Comparison of ENCODE assay signal across 8 cellular contexts in the genomic region with DNA sequence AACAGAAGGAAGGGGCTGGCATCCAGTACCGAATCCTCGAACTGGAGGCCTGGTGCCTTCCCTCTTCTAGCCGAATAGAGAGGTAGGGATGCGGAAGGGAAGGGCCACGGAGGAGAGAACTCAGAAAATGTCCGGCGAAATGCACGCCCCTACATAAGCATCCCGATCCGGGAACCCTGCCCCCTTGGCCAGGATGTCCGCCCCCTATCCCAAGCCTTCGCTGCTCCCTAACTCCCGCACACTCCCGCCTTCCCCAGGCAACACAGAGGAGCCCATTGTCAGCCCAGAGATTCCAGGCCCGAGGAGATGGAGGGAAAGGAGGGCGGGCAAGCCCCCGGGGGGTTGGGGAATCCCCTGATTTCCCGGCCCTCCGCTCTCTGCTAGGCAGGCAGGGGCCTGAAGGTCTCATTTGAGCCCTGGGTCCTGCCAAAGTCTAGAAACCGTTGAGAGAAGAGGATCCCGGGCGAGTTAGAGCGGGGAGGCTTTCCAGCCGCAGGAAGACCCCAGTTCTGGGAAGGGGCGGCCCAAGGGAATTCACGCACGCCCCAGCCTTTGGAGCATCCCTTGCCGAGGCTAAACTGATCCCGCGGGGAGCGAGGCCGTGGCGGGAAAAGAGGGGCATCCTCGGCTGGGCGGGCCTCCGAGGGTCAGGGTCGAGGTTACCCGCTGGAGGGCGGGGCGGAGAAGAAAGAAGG. TPM values are rescaled to one million over a fixed set of nuclear protein-coding genes. Genes with fewer than 3 reads are reported as not detected.
DNase-seq lines count a peak whose midpoint lies in the region; FAIRE-seq and TF ChIP-seq lines count a peak whose summit lies in the region.

No MANE protein-coding gene starts in this region.

- DNase-seq in DMS153 (lab: John Stamatoyannopoulos, UW) (peak; percentile 14), NB4 (ENCODE audit: low read depth) (peak; percentile 12), hepatic stellate cell (ENCODE audit: low spot score) (peak; percentile 41), prostate gland (ENCODE audit: low spot score) (no peak), SKM-1 (lab: John Stamatoyannopoulos, UW; ENCODE audit: unreplicated experiment) (no peak), NCI-H1436 (lab: John Stamatoyannopoulos, UW) (no peak), RCC 7860 (ENCODE audit: low spot score) (no peak)

- peak overlapping the region; percentile 56 for H3K4me3 ChIP-seq in NB4 (ENCODE audit: low read depth, low read length)
- H3K4me3 ChIP-seq in prostate gland = peak overlapping the region; percentile 51 to 62

- H3K9me3 ChIP-seq in prostate gland = no peaks in the 10 kb centered on the region

- no peaks in the 10 kb centered on the region for H3K36me3 ChIP-seq in prostate gland

- no peak for TF ChIP-seq CTCF in NB4 (IDR thresholded peaks at IDR 0.05; ENCODE audit: low read depth, low read length)
- TF ChIP-seq CTCF in prostate gland (IDR thresholded peaks at IDR 0.05) = no peak

- peaks cover 15% of the 10 kb centered on the region for H3K4me1 ChIP-seq in prostate gland (replicated peaks)

- TF ChIP-seq POLR2A in NB4 (IDR thresholded peaks at IDR 0.05; ENCODE audit: extremely low read depth, insufficient read length) (no peak), prostate gland (IDR thresholded peaks at IDR 0.05) (no peak)

- FAIRE-seq in RCC 7860 (lab: Jason Lieb, UNC) = no peak

- WGBS in prostate gland = under 1% methylated on average over 40 of the region's 40 CpGs

- H3K27ac ChIP-seq in angular gyrus (ENCODE audit: low read depth, low read length) = peak overlapping the region; percentile 88
- peak overlapping the region; percentile 77 to 79 for H3K27ac ChIP-seq in prostate gland

- H3K27me3 ChIP-seq in prostate gland (replicated peaks; ENCODE audit: insufficient read depth) = no peaks in the 10 kb centered on the region

- intact Hi-C loops in prostate gland (cut with DNase I) = loop anchor here (2.0 kb wide), 2 partner anchors 23 to 35 kb away; no protein-coding TSS in a partner anchor

RNA-seq across cellular contexts. Expression of a gene that starts 0.6 kb away (rescaled TPM):
- 10 to 100 TPM; 12.4 to 37.7 TPM for total RNA-seq in prostate gland

RNA-seq across cellular contexts. Expression of a gene that starts 11.9 kb away (rescaled TPM):
- total RNA-seq in prostate gland = not detected

RNA-seq across cellular contexts. Expression of a gene that starts 27.4 kb away (rescaled TPM):
- under 1 TPM in 1 of 2 donors, not detected in 1; 0.74 TPM for total RNA-seq in prostate gland

RNA-seq across cellular contexts. Expression of a gene that starts 28.9 kb away (rescaled TPM):
- total RNA-seq in prostate gland = 10 to 100 TPM; 56.8 to 89.8 TPM

RNA-seq across cellular contexts. Expression of a gene that starts 31.3 kb away (rescaled TPM):
- total RNA-seq in prostate gland = not detected

Comparison
In these comparisons a context has a peak if more than half of its experiments do, and no peak if none do; other contexts are left out.
1. DNase-seq: peak in DMS153 (single experiment), NB4 (single experiment) and hepatic stellate cell (single experiment); none in prostate gland (single experiment), SKM-1 (single experiment), NCI-H1436 (single experiment) and RCC 7860 (single experiment).